Comparison of ENCODE assay signal across 16 cellular contexts in the genomic region with DNA sequence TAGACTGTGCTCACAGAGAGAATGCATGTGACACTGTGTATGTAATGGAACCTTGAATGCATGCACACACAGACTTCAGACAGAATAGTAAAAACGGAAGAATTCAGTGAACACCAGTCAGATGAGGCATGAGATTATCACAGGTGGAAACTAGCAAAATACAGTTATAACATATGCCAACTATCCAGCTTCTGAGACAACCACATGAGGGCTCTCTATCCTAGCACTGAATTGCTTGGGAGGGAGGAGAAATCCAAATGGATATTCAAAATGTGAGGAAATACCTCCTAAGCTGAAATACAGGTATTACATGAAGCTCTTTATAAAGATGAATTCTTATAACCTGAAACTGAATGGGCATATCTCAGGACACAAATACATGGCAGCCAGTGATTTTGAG. TPM values are rescaled to one million over a fixed set of nuclear protein-coding genes. Genes with fewer than 3 reads are reported as not detected.
DNase-seq lines count a peak whose midpoint lies in the region; ATAC-seq and TF ChIP-seq lines count a peak whose summit lies in the region.
"Had no signal": no experiment of that assay in that cellular context is flagged by ENCODE, and none has a peak within 500 bp of the region (broad histone marks: within the 10 kb centered on the region; RNA-seq: fewer than 3 reads in every experiment).

No MANE protein-coding gene starts in this region.

- no peak for ATAC-seq in psoas muscle
- ATAC-seq in HG03571 (IDR thresholded peaks at IDR 0.05; ENCODE audit: unreplicated experiment) = no peak
- ATAC-seq: T-cell had no signal

- H3K36me3 ChIP-seq in psoas muscle (ENCODE audit: insufficient read depth in 1 of 2, low read depth in 1 of 2) = peaks cover 14 to 100% of the 10 kb centered on the region in 2 donors

- no TSS peak for BruUV-seq in MCF 10A (replicated peaks; lab: Mats Ljungman, UMichigan)

- H3K4me3 ChIP-seq in LNCaP clone FGC (ENCODE audit: low read depth, low read length) = no peak overlapping the region
- no peak overlapping the region for H3K4me3 ChIP-seq in psoas muscle

- H3K4me3 Mint-ChIP-seq in activated CD4-positive, alpha-beta memory T cell treated with anti-CD3 and anti-CD28 coated beads for 36 hours = no peak overlapping the region
- H3K4me3 Mint-ChIP-seq in activated CD4-positive, alpha-beta memory T cell treated with anti-CD3 and anti-CD28 coated beads, Interleukin-2, amount 10 ng/mL, durations not matched to agents 7 days and 5 days = no peak overlapping the region
- H3K4me3 Mint-ChIP-seq in MCF 10A (ENCODE audit: unreplicated experiment) = no peak overlapping the region
- H3K4me3 Mint-ChIP-seq: T-cell had no signal

- H3K9me3 ChIP-seq in psoas muscle = no peaks in the 10 kb centered on the region

- peaks cover 69% of the 10 kb centered on the region for H3K36me3 Mint-ChIP-seq in activated CD4-positive, alpha-beta memory T cell treated with anti-CD3 and anti-CD28 coated beads for 36 hours
- H3K36me3 Mint-ChIP-seq in activated CD4-positive, alpha-beta memory T cell treated with anti-CD3 and anti-CD28 coated beads, Interleukin-2, amount 10 ng/mL, durations not matched to agents 7 days and 5 days (ENCODE audit: low read depth) = peaks cover 75% of the 10 kb centered on the region
- peaks cover 96% of the 10 kb centered on the region for H3K36me3 Mint-ChIP-seq in MCF 10A (ENCODE audit: insufficient read depth, unreplicated experiment)

- no peaks in the 10 kb centered on the region for H3K27me3 Mint-ChIP-seq in activated CD4-positive, alpha-beta memory T cell treated with anti-CD3 and anti-CD28 coated beads for 36 hours
- H3K27me3 Mint-ChIP-seq in activated CD4-positive, alpha-beta memory T cell treated with anti-CD3 and anti-CD28 coated beads, Interleukin-2, amount 10 ng/mL, durations not matched to agents 7 days and 5 days = no peaks in the 10 kb centered on the region
- H3K27me3 Mint-ChIP-seq in MCF 10A (ENCODE audit: insufficient read depth, unreplicated experiment) = no peaks in the 10 kb centered on the region
- H3K27me3 Mint-ChIP-seq: T-cell had no signal

- POLR2A ChIA-PET in activated CD4-positive, alpha-beta memory T cell treated with anti-CD3 and anti-CD28 coated beads for 36 hours (lab: Charles Lee) = no interaction called here
- POLR2A ChIA-PET in activated CD4-positive, alpha-beta memory T cell treated with anti-CD3 and anti-CD28 coated beads, Interleukin-2, amount 10 ng/mL, durations not matched to agents 7 days and 5 days (lab: Charles Lee) = no interaction called here
- POLR2A ChIA-PET in MCF 10A (lab: Yijun Ruan, JAX) = no interaction called here

- peak; percentile 33 for TF ChIP-seq CTCF in LNCaP clone FGC (IDR thresholded peaks at IDR 0.05; ENCODE audit: control insufficient read depth, extremely low read depth, insufficient read depth)
- peak; percentile 35 for TF ChIP-seq CTCF in psoas muscle (IDR thresholded peaks at IDR 0.05)
- TF ChIP-seq CTCF in MCF 10A (IDR thresholded peaks at IDR 0.05; ENCODE audit: unreplicated experiment) = no peak

- 85 to 89% (median 87%) methylated on average over 1 of the region's 1 CpG for WGBS in psoas muscle, 3 donors

- H3K27me3 ChIP-seq in psoas muscle (ENCODE audit: insufficient read depth in 3 of 3, low read length in 2 of 3) = no peaks in the 10 kb centered on the region
- H3K27me3 ChIP-seq: brain microvascular endothelial cell had no signal

- no peaks in the 10 kb centered on the region for H3K4me1 ChIP-seq in psoas muscle

- DNase-seq in activated CD4-positive, alpha-beta memory T cell treated with anti-CD3 and anti-CD28 coated beads for 36 hours = no peak
- DNase-seq in activated CD4-positive, alpha-beta memory T cell treated with anti-CD3 and anti-CD28 coated beads, Interleukin-2, amount 10 ng/mL, durations not matched to agents 7 days and 5 days = no peak
- DNase-seq in LNCaP clone FGC (ENCODE audit: low read depth) (no peak), cerebellar cortex (ENCODE audit: low spot score) (peak; percentile 28), psoas muscle (no peak), MCF 10A (ENCODE audit: unreplicated experiment) (no peak), NCI-H446 treated with DMSO at 0.1 percent for 48 hours (lab: John Stamatoyannopoulos, UW) (no peak)
- DNase-seq: activated gamma-delta T cell treated with Interleukin-2 at 50 U/mL for 16 hours; brain microvascular endothelial cell; effector CD4-positive, alpha-beta T cell; HCEC 1CT; NCI-H2081 treated with DMSO at 0.1 percent for 48 hours; T-cell had no signal

- CTCF ChIA-PET in activated CD4-positive, alpha-beta memory T cell treated with anti-CD3 and anti-CD28 coated beads for 36 hours (lab: Charles Lee) = no interaction called here
- CTCF ChIA-PET in activated CD4-positive, alpha-beta memory T cell treated with anti-CD3 and anti-CD28 coated beads, Interleukin-2, amount 10 ng/mL, durations not matched to agents 7 days and 5 days (lab: Charles Lee) = interaction anchor here (0.7 kb wide), 1 partner anchor 10 kb away, joined by 3 read pairs; no protein-coding TSS in a partner anchor
- CTCF ChIA-PET in MCF 10A (lab: Yijun Ruan, JAX) = interaction anchor here (1.1 to 2.7 kb wide), 3 partner anchors 8 to 1860 kb away, joined by 3 to 14 read pairs (median 3); no protein-coding TSS in a partner anchor

- H3K9me3 Mint-ChIP-seq in activated CD4-positive, alpha-beta memory T cell treated with anti-CD3 and anti-CD28 coated beads for 36 hours = no peaks in the 10 kb centered on the region
- no peaks in the 10 kb centered on the region for H3K9me3 Mint-ChIP-seq in activated CD4-positive, alpha-beta memory T cell treated with anti-CD3 and anti-CD28 coated beads, Interleukin-2, amount 10 ng/mL, durations not matched to agents 7 days and 5 days
- H3K9me3 Mint-ChIP-seq in MCF 10A (ENCODE audit: unreplicated experiment) = no peaks in the 10 kb centered on the region
- H3K9me3 Mint-ChIP-seq: T-cell had no signal

- intact Hi-C loops in activated CD4-positive, alpha-beta memory T cell treated with anti-CD3 and anti-CD28 coated beads for 36 hours (cut with micrococcal nuclease) = loop anchor here (10.0 kb wide), 1 partner anchor 110 kb away; no protein-coding TSS in a partner anchor
- intact Hi-C loops in psoas muscle (cut with DNase I) (loop anchor here in 1 of 2 donors (2.0 kb wide), 1 partner anchor 116 kb away; no protein-coding TSS in a partner anchor), MCF 10A (cut with micrococcal nuclease) (no loop called here)

- peak overlapping the region; percentile 86 for H3K27ac Mint-ChIP-seq in activated CD4-positive, alpha-beta memory T cell treated with anti-CD3 and anti-CD28 coated beads for 36 hours
- H3K27ac Mint-ChIP-seq in activated CD4-positive, alpha-beta memory T cell treated with anti-CD3 and anti-CD28 coated beads, Interleukin-2, amount 10 ng/mL, durations not matched to agents 7 days and 5 days = no peak overlapping the region
- no peak overlapping the region for H3K27ac Mint-ChIP-seq in MCF 10A (ENCODE audit: low read depth, unreplicated experiment)
- H3K27ac Mint-ChIP-seq: T-cell had no signal

- peaks cover 27% of the 10 kb centered on the region for H3K4me1 Mint-ChIP-seq in activated CD4-positive, alpha-beta memory T cell treated with anti-CD3 and anti-CD28 coated beads for 36 hours (ENCODE audit: low read depth)
- peaks cover 39% of the 10 kb centered on the region for H3K4me1 Mint-ChIP-seq in activated CD4-positive, alpha-beta memory T cell treated with anti-CD3 and anti-CD28 coated beads, Interleukin-2, amount 10 ng/mL, durations not matched to agents 7 days and 5 days
- H3K4me1 Mint-ChIP-seq in MCF 10A (ENCODE audit: insufficient read depth, unreplicated experiment) = no peaks in the 10 kb centered on the region

- H3K27ac ChIP-seq in psoas muscle = no peak overlapping the region
- H3K27ac ChIP-seq: brain microvascular endothelial cell had no signal

RNA-seq across cellular contexts. Expression of a gene that starts 30.6 kb away (rescaled TPM):
- 100 to 1,000 TPM; 345 to 368 TPM for total RNA-seq in activated CD4-positive, alpha-beta memory T cell treated with anti-CD3 and anti-CD28 coated beads for 36 hours
- 100 to 1,000 TPM; 260 to 264 TPM for total RNA-seq in activated CD4-positive, alpha-beta memory T cell treated with anti-CD3 and anti-CD28 coated beads, Interleukin-2, amount 10 ng/mL, durations not matched to agents 7 days and 5 days
- total RNA-seq in psoas muscle = 10 to 100 TPM; 44.5 to 80.3 (median 59.1) TPM
- 100 to 1,000 TPM in 1 of 3 donors, 10 to 100 TPM in 2; 48.9 to 146 (median 71.6) TPM for polyA plus RNA-seq in psoas muscle
- 325 and 386 TPM in 2 replicates for total RNA-seq in MCF 10A (2022)

RNA-seq across cellular contexts. Expression of a gene that starts 57.0 kb away (rescaled TPM):
- under 1 TPM in 1 of 2 experiments, not detected in 1; 0.07 TPM for total RNA-seq in activated CD4-positive, alpha-beta memory T cell treated with anti-CD3 and anti-CD28 coated beads for 36 hours
- total RNA-seq in activated CD4-positive, alpha-beta memory T cell treated with anti-CD3 and anti-CD28 coated beads, Interleukin-2, amount 10 ng/mL, durations not matched to agents 7 days and 5 days = not detected
- total RNA-seq in psoas muscle (1 to 10 TPM in 1 of 4 donors, under 1 TPM in 3; 0.34 to 1.3 (median 0.42) TPM), MCF 10A (2022) (not detected in 2 replicates)
- under 1 TPM; 0.09 to 0.34 (median 0.30) TPM for polyA plus RNA-seq in psoas muscle
- total RNA-seq: fibroblast of villous mesenchyme, osteocyte had no signal
